21 cellular contexts compared by ENCODE assay signal in genomic region chr3:60919296-60919695, GRCh38.
DNase-seq lines count a peak whose midpoint lies in the region; FAIRE-seq and TF ChIP-seq lines count a peak whose summit lies in the region.
"Had no signal": no experiment of that assay in that cellular context is flagged by ENCODE, and none has a peak within 500 bp of the region (broad histone marks: within the 10 kb centered on the region; RNA-seq: fewer than 3 reads in every experiment).

No MANE protein-coding gene starts in this region.

- intact Hi-C loops in spleen (cut with DNase I; ENCODE audit: low total_unique reads) = no loop called here

- peak; percentile 44 for DNase-seq in HCEC 1CT
- DNase-seq in bronchial epithelial cell (ENCODE audit: low read depth) = peak; percentile 59
- DNase-seq in iris pigment epithelial cell (ENCODE audit: low read depth) = peak; percentile 2
- peak; percentile 11 for DNase-seq in skeletal muscle cell (ENCODE audit: low read depth)
- no peak for DNase-seq in spleen
- no peak for DNase-seq in GOT3 (lab: John Stamatoyannopoulos, UW)
- DNase-seq in activated naive CD4-positive, alpha-beta T cell treated with Interleukin-2 at 50 U/mL for 16 hours = no peak
- no peak for DNase-seq in effector memory CD4-positive, alpha-beta T cell
- DNase-seq: 8988T; ACHN; C1 segment of cervical spinal cord; Caco-2; CD4-positive, alpha-beta memory T cell; DMS153; DND-41; GM23248; H9; HFFc6 had no signal

- TF ChIP-seq CTCF in bronchial epithelial cell (IDR thresholded peaks at IDR 0.05; ENCODE audit: insufficient read depth, low read length, severe bottlenecking) (no peak), spleen (IDR thresholded peaks at IDR 0.05 in 8 of 11, conservative IDR thresholded peaks at IDR 0.05 in 3 of 11) (no peak)

- no peak for TF ChIP-seq POLR2A in spleen (IDR thresholded peaks at IDR 0.05)

- FAIRE-seq in bronchial epithelial cell (lab: Jason Lieb, UNC) = no peak
- FAIRE-seq: A549, G401.6, GM12892 had no signal

- H3K27me3 ChIP-seq in bronchial epithelial cell (ENCODE audit: control insufficient read depth, insufficient read depth, low read length) (no peaks in the 10 kb centered on the region), spleen (replicated peaks in 1 of 7) (no peaks in the 10 kb centered on the region)
- H3K27me3 ChIP-seq in effector memory CD4-positive, alpha-beta T cell (replicated peaks; ENCODE audit: control insufficient read depth, insufficient read depth, low read length, poor library complexity, severe bottlenecking) = no peaks in the 10 kb centered on the region

- peaks cover 0 to 6% (median 0%) of the 10 kb centered on the region in 8 donors for H3K9me3 ChIP-seq in spleen
- H3K9me3 ChIP-seq in effector memory CD4-positive, alpha-beta T cell (ENCODE audit: control insufficient read depth, low read length) = no peaks in the 10 kb centered on the region
- H3K9me3 ChIP-seq: A549, Caco-2 had no signal

- WGBS in spleen, 5 donors = 88 to 98% (median 93%) methylated on average over 2 of the region's 2 CpGs

- H3K4me3 ChIP-seq in bronchial epithelial cell (ENCODE audit: low read depth, low read length) = no peak overlapping the region
- H3K4me3 ChIP-seq in skeletal muscle cell (ENCODE audit: low read depth, low read length) = no peak overlapping the region
- H3K4me3 ChIP-seq in spleen = no peak overlapping the region
- H3K4me3 ChIP-seq in effector memory CD4-positive, alpha-beta T cell (ENCODE audit: insufficient read depth, low read depth, low read length, poor library complexity, severe bottlenecking) = no peak overlapping the region
- H3K4me3 ChIP-seq: A549, GM23248 had no signal

- H3K4me1 ChIP-seq in spleen = no peaks in the 10 kb centered on the region
- no peaks in the 10 kb centered on the region for H3K4me1 ChIP-seq in effector memory CD4-positive, alpha-beta T cell (ENCODE audit: control insufficient read depth, insufficient read depth, low read length, poor library complexity, severe bottlenecking)
- H3K4me1 ChIP-seq: A549, Caco-2 had no signal

- H3K36me3 ChIP-seq in bronchial epithelial cell (ENCODE audit: control insufficient read depth, insufficient read depth, low read length) (no peaks in the 10 kb centered on the region), spleen (no peaks in the 10 kb centered on the region)
- H3K36me3 ChIP-seq in effector memory CD4-positive, alpha-beta T cell (ENCODE audit: control insufficient read depth, insufficient read depth, low read length) = no peaks in the 10 kb centered on the region

- no peak overlapping the region for H3K27ac ChIP-seq in spleen
- H3K27ac ChIP-seq in effector memory CD4-positive, alpha-beta T cell (ENCODE audit: insufficient read depth, low read length, poor library complexity, severe bottlenecking) = no peak overlapping the region
- H3K27ac ChIP-seq: A549, GM23248 had no signal

Comparison
In these comparisons a context has a peak if more than half of its experiments do, and no peak if none do; other contexts are left out.
1. DNase-seq: peak in HCEC 1CT (single experiment), bronchial epithelial cell (single experiment), iris pigment epithelial cell (single experiment) and skeletal muscle cell (single experiment); none in spleen (single experiment), GOT3 (single experiment), activated naive CD4-positive, alpha-beta T cell treated with Interleukin-2 at 50 U/mL for 16 hours (single experiment) and effector memory CD4-positive, alpha-beta T cell (0 of 3).